Comparison of ENCODE assay signal across 8 cellular contexts in genomic region chr9:69122391-69123141, GRCh38. TPM values are rescaled to one million over a fixed set of nuclear protein-coding genes. Genes with fewer than 3 reads are reported as not detected.
A peak's percentile ranks its signal among the peaks of the same experiment; 100 is the strongest.
DNase-seq lines count a peak whose midpoint lies in the region; ATAC-seq, FAIRE-seq and TF ChIP-seq lines count a peak whose summit lies in the region.

No MANE protein-coding gene starts in this region.

- peak overlapping the region; percentile 91 for H3K27ac Mint-ChIP-seq in activated naive CD4-positive, alpha-beta T cell treated with anti-CD3 and anti-CD28 coated beads, Interleukin-2, amount 10 ng/mL, durations not matched to agents 7 days and 5 days

- no peak for TF ChIP-seq CTCF in bronchial epithelial cell (IDR thresholded peaks at IDR 0.05; ENCODE audit: insufficient read depth, low read length, severe bottlenecking)
- no peak for TF ChIP-seq CTCF in suprapubic skin (IDR thresholded peaks at IDR 0.05)
- TF ChIP-seq CTCF in GM10266 (IDR thresholded peaks at IDR 0.05; ENCODE audit: control insufficient read depth, insufficient read depth, low read depth, missing control alignments) = no peak

- peak; percentile 28 for DNase-seq in activated naive CD4-positive, alpha-beta T cell treated with anti-CD3 and anti-CD28 coated beads, Interleukin-2, amount 10 ng/mL, durations not matched to agents 7 days and 5 days
- DNase-seq in activated naive CD4-positive, alpha-beta T cell (lab: John Stamatoyannopoulos, UW) = no peak
- DNase-seq in NCI-H226 = peak; percentile 65
- peak; percentile 78 for DNase-seq in bronchial epithelial cell (ENCODE audit: low read depth)
- DNase-seq in left colon = peak; percentile 51 to 83
- peak in 1 of 2 donors; percentile 65 for DNase-seq in suprapubic skin (ENCODE audit: low spot score in 2 of 2)
- no peak for DNase-seq in GM10266 (ENCODE audit: extremely low spot score)

- peaks cover 20% of the 10 kb centered on the region for H3K4me1 Mint-ChIP-seq in activated naive CD4-positive, alpha-beta T cell treated with anti-CD3 and anti-CD28 coated beads, Interleukin-2, amount 10 ng/mL, durations not matched to agents 7 days and 5 days

- TF ChIP-seq POLR2A in suprapubic skin (IDR thresholded peaks at IDR 0.05) = no peak

- peak; percentile 52 for FAIRE-seq in bronchial epithelial cell (lab: Jason Lieb, UNC)

- peak overlapping the region; percentile 96 for H3K4me3 Mint-ChIP-seq in activated naive CD4-positive, alpha-beta T cell treated with anti-CD3 and anti-CD28 coated beads, Interleukin-2, amount 10 ng/mL, durations not matched to agents 7 days and 5 days

- TF ChIP-seq EP300 in suprapubic skin (IDR thresholded peaks at IDR 0.05) = no peak

- CTCF ChIA-PET in activated naive CD4-positive, alpha-beta T cell treated with anti-CD3 and anti-CD28 coated beads, Interleukin-2, amount 10 ng/mL, durations not matched to agents 7 days and 5 days (lab: Charles Lee) = interaction anchor here (1.1 to 1.7 kb wide), 8 partner anchors 8 to 87 kb away, joined by 3 to 7 read pairs (median 4); partner anchors contain the start of gene FXN

- intact Hi-C loops in left colon (cut with DNase I, micrococcal nuclease) = no loop called here

- peaks cover 1% of the 10 kb centered on the region for H3K36me3 Mint-ChIP-seq in activated naive CD4-positive, alpha-beta T cell treated with anti-CD3 and anti-CD28 coated beads, Interleukin-2, amount 10 ng/mL, durations not matched to agents 7 days and 5 days

- H3K4me1 ChIP-seq in suprapubic skin = peaks cover 26% of the 10 kb centered on the region

- H3K27me3 ChIP-seq in bronchial epithelial cell (ENCODE audit: control insufficient read depth, insufficient read depth, low read length) (no peaks in the 10 kb centered on the region), suprapubic skin (no peaks in the 10 kb centered on the region)

- H3K4me3 ChIP-seq in bronchial epithelial cell (ENCODE audit: low read depth, low read length) = peak overlapping the region; percentile 57
- H3K4me3 ChIP-seq in suprapubic skin = peak overlapping the region; percentile 65

- peak; percentile 69 for ATAC-seq in left colon
- ATAC-seq in HG02759 (IDR thresholded peaks at IDR 0.05; ENCODE audit: unreplicated experiment) = no peak

- WGBS in suprapubic skin = 26% methylated on average over 26 of the region's 26 CpGs

- peaks cover 16% of the 10 kb centered on the region for H3K27me3 Mint-ChIP-seq in activated naive CD4-positive, alpha-beta T cell treated with anti-CD3 and anti-CD28 coated beads, Interleukin-2, amount 10 ng/mL, durations not matched to agents 7 days and 5 days

- no peaks in the 10 kb centered on the region for H3K9me3 Mint-ChIP-seq in activated naive CD4-positive, alpha-beta T cell treated with anti-CD3 and anti-CD28 coated beads, Interleukin-2, amount 10 ng/mL, durations not matched to agents 7 days and 5 days

- no peaks in the 10 kb centered on the region for H3K36me3 ChIP-seq in bronchial epithelial cell (ENCODE audit: control insufficient read depth, insufficient read depth, low read length)
- no peaks in the 10 kb centered on the region for H3K36me3 ChIP-seq in suprapubic skin

- H3K9me3 ChIP-seq in suprapubic skin = no peaks in the 10 kb centered on the region

- peak overlapping the region; percentile 90 for H3K27ac ChIP-seq in suprapubic skin

RNA-seq across cellular contexts. Expression of gene TJP2, which starts 51.5 kb away (rescaled TPM):
- total RNA-seq in bronchial epithelial cell (80.3 and 85.6 TPM in 2 replicates), left colon (100 to 1,000 TPM; 129 to 131 TPM), suprapubic skin (100 to 1,000 TPM in 3 of 4 donors, 10 to 100 TPM in 1; 96.3 to 240 (median 117) TPM)

Comparison
In these comparisons a context has a peak if more than half of its experiments do, and no peak if none do; other contexts are left out.
1. DNase-seq: peak in activated naive CD4-positive, alpha-beta T cell treated with anti-CD3 and anti-CD28 coated beads, Interleukin-2, amount 10 ng/mL, durations not matched to agents 7 days and 5 days (single experiment), NCI-H226 (single experiment), bronchial epithelial cell (single experiment) and left colon (2 of 2); none in activated naive CD4-positive, alpha-beta T cell (0 of 4) and GM10266 (single experiment).